7 cellular contexts compared by ENCODE assay signal in the genomic region with DNA sequence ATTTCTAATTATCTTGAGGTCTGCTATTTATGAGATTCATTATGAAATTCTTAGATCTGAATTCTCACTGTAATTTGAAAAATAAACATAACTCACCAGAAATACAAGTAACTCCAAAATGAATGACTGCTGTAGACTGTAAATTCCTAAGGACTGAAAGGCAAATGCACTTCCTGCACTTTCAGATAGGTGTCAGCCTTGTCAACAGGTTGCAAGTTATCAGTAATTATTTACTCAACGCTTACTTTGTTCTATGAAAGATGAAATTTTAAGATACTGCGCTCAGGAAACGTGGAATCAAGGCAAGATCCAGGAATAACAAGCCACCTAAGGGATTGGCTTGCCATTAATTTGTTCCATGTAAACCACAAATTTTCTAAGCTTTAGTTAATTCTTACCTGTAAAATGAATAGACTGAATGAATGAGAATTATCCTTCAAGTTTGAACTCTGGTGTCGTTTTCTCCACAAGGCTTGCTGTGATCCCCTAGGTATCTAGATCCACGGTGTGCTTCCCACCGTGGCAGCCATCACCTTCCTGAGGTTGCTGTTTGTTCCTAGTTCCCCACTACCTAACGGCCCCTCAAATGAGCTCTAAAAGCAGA. TPM values are rescaled to one million over a fixed set of nuclear protein-coding genes. Genes with fewer than 3 reads are reported as not detected.
A peak's percentile ranks its signal among the peaks of the same experiment; 100 is the strongest.
DNase-seq lines count a peak whose midpoint lies in the region; ATAC-seq, FAIRE-seq and TF ChIP-seq lines count a peak whose summit lies in the region.

No MANE protein-coding gene starts in this region.

- intact Hi-C loops in adrenal gland (cut with DNase I) (no loop called here), uterus (cut with DNase I; ENCODE audit: low total_unique reads) (no loop called here)

- no peaks in the 10 kb centered on the region for H3K9me3 ChIP-seq in adrenal gland (replicated peaks in 1 of 3)
- H3K9me3 ChIP-seq in uterus, result no peaks in the 10 kb centered on the region

- no peaks in the 10 kb centered on the region for H3K4me1 ChIP-seq in adrenal gland (replicated peaks in 1 of 2)
- no peaks in the 10 kb centered on the region for H3K4me1 ChIP-seq in uterus

- FAIRE-seq in islet of Langerhans (lab: Jason Lieb, UNC), result peak; percentile 98

- DNase-seq in EL (peak; percentile 43), NCI-H146 (lab: John Stamatoyannopoulos, UW) (peak; percentile 38), adrenal gland (peak in 3 of 7 donors; percentile 20 to 42 (median 41)), uterus (no peak)

- no peak for TF ChIP-seq POLR2A in adrenal gland (IDR thresholded peaks at IDR 0.05)
- no peak for TF ChIP-seq POLR2A in uterus (IDR thresholded peaks at IDR 0.05)

- TF ChIP-seq CTCF in adrenal gland (IDR thresholded peaks at IDR 0.05), result peak; percentile 66 to 79 (median 76)
- peak; percentile 49 to 73 (median 64) for TF ChIP-seq CTCF in uterus (IDR thresholded peaks at IDR 0.05)

- H3K36me3 ChIP-seq in adrenal gland (replicated peaks in 1 of 2) (peaks cover 0 to 20% of the 10 kb centered on the region in 2 donors), uterus (no peaks in the 10 kb centered on the region)

- H3K4me3 ChIP-seq in adrenal gland (no peak overlapping the region), uterus (no peak overlapping the region)

- H3K27me3 ChIP-seq in adrenal gland (no peaks in the 10 kb centered on the region), uterus (no peaks in the 10 kb centered on the region)

- ATAC-seq in GM21529 (IDR thresholded peaks at IDR 0.05; ENCODE audit: unreplicated experiment), result peak; percentile 78
- ATAC-seq in HG03025 (IDR thresholded peaks at IDR 0.05; ENCODE audit: low FRiP score, unreplicated experiment), result no peak

- WGBS in adrenal gland, 4 donors, result 64 to 70% (median 65%) methylated on average over 7 of the region's 7 CpGs

- H3K27ac ChIP-seq in adrenal gland (no peak overlapping the region), uterus (no peak overlapping the region)

RNA-seq across cellular contexts. Expression of a gene that starts 12.6 kb away (rescaled TPM):
- total RNA-seq in adrenal gland (10 to 100 TPM; 22.0 to 48.4 (median 40.8) TPM), uterus (100 to 1,000 TPM in 1 of 4 donors, 10 to 100 TPM in 3; 13.5 to 105 (median 30.9) TPM)
- polyA plus RNA-seq in adrenal gland, result 10 to 100 TPM; 24.5 to 40.1 (median 28.1) TPM

RNA-seq across cellular contexts. Expression of a gene that starts 27.9 kb away (rescaled TPM):
- total RNA-seq in adrenal gland (10 to 100 TPM in 1 of 8 donors, 1 to 10 TPM in 7; 1.7 to 18.9 (median 3.7) TPM), uterus (1 to 10 TPM in 3 of 4 donors, under 1 TPM in 1; 0.26 to 6.8 (median 4.6) TPM)
- 10 to 100 TPM in 2 of 3 donors, 1 to 10 TPM in 1; 3.7 to 19.1 (median 17.9) TPM for polyA plus RNA-seq in adrenal gland

RNA-seq across cellular contexts. Expression of a gene that starts 45.1 kb away (rescaled TPM):
- total RNA-seq in adrenal gland, result 10 to 100 TPM; 20.5 to 56.3 (median 34.3) TPM
- polyA plus RNA-seq in adrenal gland, result 100 to 1,000 TPM in 1 of 3 donors, 10 to 100 TPM in 2; 48.8 to 103 (median 51.9) TPM
- 10 to 100 TPM; 10.8 to 59.0 (median 28.8) TPM for total RNA-seq in uterus

RNA-seq across cellular contexts. Expression of a gene that starts 45.4 kb away (rescaled TPM):
- total RNA-seq in adrenal gland (100 to 1,000 TPM in 1 of 8 donors, 10 to 100 TPM in 7; 41.1 to 122 (median 58.5) TPM), uterus (10 to 100 TPM; 27.9 to 36.2 (median 28.1) TPM)
- 10 to 100 TPM; 53.9 to 86.7 (median 72.2) TPM for polyA plus RNA-seq in adrenal gland

Comparison
In these comparisons a context has a peak if more than half of its experiments do, and no peak if none do; other contexts are left out.
1. DNase-seq: peak in EL (single experiment) and NCI-H146 (single experiment); none in uterus (0 of 2).